In genomic region chr14:76761849-76762616, GRCh38 we compare ENCODE assay signal across 8 cellular contexts. TPM values are rescaled to one million over a fixed set of nuclear protein-coding genes. Genes with fewer than 3 reads are reported as not detected.
DNase-seq lines count a peak whose midpoint lies in the region; ATAC-seq, FAIRE-seq and TF ChIP-seq lines count a peak whose summit lies in the region.

No MANE protein-coding gene starts in this region.

- H3K4me3 ChIP-seq in A549 (peak overlapping the region; percentile 78), OCI-LY1 (ENCODE audit: low read depth, low read length, poor library complexity, severe bottlenecking) (peak overlapping the region; percentile 46), endothelial cell of umbilical vein (replicated peaks in 1 of 3; ENCODE audit: insufficient read depth in 1 of 3, low read depth in 1 of 3, low read length in 3 of 3) (peak overlapping the region; percentile 81 to 98 (median 90))

- H3F3A ChIP-seq in OCI-LY1 (ENCODE audit: insufficient read depth, low read length), result no peaks in the 10 kb centered on the region

- DNase-seq in A549 (ENCODE audit: low read depth in 1 of 2, low spot score in 1 of 2) (no peak), endothelial cell of umbilical vein (ENCODE audit: low read depth, low spot score) (no peak), SW480 (ENCODE audit: low spot score) (no peak), GF-D8 (lab: John Stamatoyannopoulos, UW) (no peak)
- DNase-seq in naive thymus-derived CD8-positive, alpha-beta T cell, result no peak

- dilution Hi-C loops in endothelial cell of umbilical vein (cut with MboI; ENCODE audit: extremely low pct_ligation_motif_present, low sequenced_read_pairs), result no loop called here

- peak overlapping the region; percentile 73 to 88 (median 82) for H3K4me3 Mint-ChIP-seq in naive thymus-derived CD8-positive, alpha-beta T cell

- no peak for TF ChIP-seq RAD21 in A549 (conservative IDR thresholded peaks at IDR 0.05 in 1 of 2, IDR thresholded peaks at IDR 0.05 in 1 of 2)

- H3K36me3 ChIP-seq in OCI-LY1 (ENCODE audit: insufficient read depth, low read length) (no peaks in the 10 kb centered on the region), endothelial cell of umbilical vein (ENCODE audit: control insufficient read depth in 2 of 2, extremely low read depth in 1 of 2, insufficient read depth in 2 of 2, low read length in 2 of 2) (peaks cover 0 to 6% of the 10 kb centered on the region in 2 experiments)

- no peak for TF ChIP-seq EP300 in A549 (IDR thresholded peaks at IDR 0.05)

- H3K79me2 ChIP-seq in OCI-LY1 (ENCODE audit: insufficient read depth, low read length) (no peaks in the 10 kb centered on the region), endothelial cell of umbilical vein (ENCODE audit: control insufficient read depth, insufficient read depth, low read length) (peaks cover 10% of the 10 kb centered on the region)

- no peaks in the 10 kb centered on the region; the same call in 2 of the 3 replicates for H3K4me1 ChIP-seq in A549
- no peaks in the 10 kb centered on the region for H3K4me1 ChIP-seq in OCI-LY1 (ENCODE audit: insufficient read depth, low read length, severe bottlenecking)
- H3K4me1 ChIP-seq in endothelial cell of umbilical vein (ENCODE audit: control insufficient read depth, extremely low read depth, insufficient read depth, low read length), result peaks cover 30% of the 10 kb centered on the region

- no peaks in the 10 kb centered on the region; the same call in 1 of the 2 replicates for H3K27me3 ChIP-seq in OCI-LY1 (ENCODE audit: insufficient read depth, low read length)
- H3K27me3 ChIP-seq in endothelial cell of umbilical vein (ENCODE audit: control insufficient read depth in 2 of 2, insufficient read depth in 2 of 2, low read length in 2 of 2), result peaks cover 2 to 6% of the 10 kb centered on the region in 2 experiments

- H4K20me1 ChIP-seq in OCI-LY1 (ENCODE audit: insufficient read depth, low read length) (no peaks in the 10 kb centered on the region), endothelial cell of umbilical vein (replicated peaks; ENCODE audit: control insufficient read depth, extremely low read depth, insufficient read depth, low read length) (no peaks in the 10 kb centered on the region)

- H2AFZ ChIP-seq in OCI-LY1 (ENCODE audit: low read length) (no peak overlapping the region), endothelial cell of umbilical vein (ENCODE audit: low read depth, low read length) (peak overlapping the region; percentile 100)

- no peaks in the 10 kb centered on the region for H3K9me3 Mint-ChIP-seq in naive thymus-derived CD8-positive, alpha-beta T cell

- FAIRE-seq in A549 (lab: Jason Lieb, UNC) (no peak), endothelial cell of umbilical vein (lab: Jason Lieb, UNC) (peak; percentile 33)

- POLR2A ChIA-PET in A549 (lab: Yijun Ruan, JAX) (no interaction called here), endothelial cell of umbilical vein (lab: Charles Lee) (no interaction called here)
- POLR2A ChIA-PET in naive thymus-derived CD8-positive, alpha-beta T cell (lab: Charles Lee), result interaction anchor here (0.7 to 1.5 kb wide), 2 partner anchors 21 to 51 kb away, joined by 3 to 6 read pairs; partner anchors contain the start of gene ANGEL1

- H3K4me2 ChIP-seq in A549 (peak overlapping the region; percentile 100), OCI-LY1 (ENCODE audit: low read length) (peak overlapping the region; percentile 36; the same call in 1 of the 2 replicates), endothelial cell of umbilical vein (ENCODE audit: insufficient read depth, low read length) (peak overlapping the region; percentile 92)

- H3K9ac ChIP-seq in OCI-LY1 (ENCODE audit: low read length), result no peak overlapping the region
- H3K9ac ChIP-seq in endothelial cell of umbilical vein (replicated peaks; ENCODE audit: extremely low read depth, insufficient read depth, low read length), result peak overlapping the region; percentile 58

- CTCF ChIA-PET in A549 (lab: Yijun Ruan, JAX), result interaction anchor here (0.8 to 1.7 kb wide), 4 partner anchors 21 to 52 kb away, joined by 3 to 5 read pairs (median 3); no protein-coding TSS in a partner anchor
- CTCF ChIA-PET in endothelial cell of umbilical vein (lab: Charles Lee), result interaction anchor here (1.0 to 4.0 kb wide), 6 partner anchors 9 to 52 kb away, joined by 5 to 26 read pairs (median 7); no protein-coding TSS in a partner anchor

- WGBS in A549 (ENCODE audit: missing lambda C conversion rate), result 1% methylated on average over 30 of the region's 80 CpGs

- TF ChIP-seq POLR2A in A549 (IDR thresholded peaks at IDR 0.05; ENCODE audit: low read length) (no peak), endothelial cell of umbilical vein (IDR thresholded peaks at IDR 0.05; ENCODE audit: low read depth, low read length) (no peak)

- peak; percentile 75 to 80; a peak in 5 of 6 replicates for ATAC-seq in A549
- ATAC-seq in GM19328 (IDR thresholded peaks at IDR 0.05; ENCODE audit: unreplicated experiment), result peak; percentile 15
- peak; percentile 5 to 76 for ATAC-seq in naive thymus-derived CD8-positive, alpha-beta T cell
- ATAC-seq in GM18870 (IDR thresholded peaks at IDR 0.05; ENCODE audit: unreplicated experiment), result no peak

- no peaks in the 10 kb centered on the region for H3K9me1 ChIP-seq in endothelial cell of umbilical vein (replicated peaks; ENCODE audit: control insufficient read depth, extremely low read depth, insufficient read depth, low read length)

- peaks cover 4 to 15% (median 12%) of the 10 kb centered on the region in 4 donors for H3K4me1 Mint-ChIP-seq in naive thymus-derived CD8-positive, alpha-beta T cell

- no peak for TF ChIP-seq CTCF in A549 (IDR thresholded peaks at IDR 0.05)
- TF ChIP-seq CTCF in OCI-LY1 (IDR thresholded peaks at IDR 0.05; ENCODE audit: low read length), result no peak
- TF ChIP-seq CTCF in endothelial cell of umbilical vein (IDR thresholded peaks at IDR 0.05; ENCODE audit: extremely low read depth in 1 of 2, insufficient read depth in 1 of 2, low read depth in 1 of 2, low read length in 2 of 2), result no peak

- H3K9me3 ChIP-seq in A549, result no peaks in the 10 kb centered on the region
- no peaks in the 10 kb centered on the region for H3K9me3 ChIP-seq in OCI-LY1 (ENCODE audit: low read length)
- H3K9me3 ChIP-seq in endothelial cell of umbilical vein (replicated peaks; ENCODE audit: control insufficient read depth, insufficient read depth, low read length), result no peaks in the 10 kb centered on the region

- BruUV-seq in endothelial cell of umbilical vein (replicated peaks; lab: Mats Ljungman, UMichigan), result TSS peak; percentile 19

- intact Hi-C loops in endothelial cell of umbilical vein (cut with micrococcal nuclease), result loop anchor here (1.0 to 5.0 kb wide), 5 partner anchors 11 to 195 kb away; no protein-coding TSS in a partner anchor

- H3K9me2 ChIP-seq in OCI-LY1 (ENCODE audit: low read depth, low read length), result no peaks in the 10 kb centered on the region

- no peaks in the 10 kb centered on the region for H3K36me3 Mint-ChIP-seq in naive thymus-derived CD8-positive, alpha-beta T cell

- peak overlapping the region; percentile 79 to 95 for H3K27ac ChIP-seq in A549
- no peak overlapping the region for H3K27ac ChIP-seq in OCI-LY1 (ENCODE audit: low read depth, low read length, poor library complexity, severe bottlenecking)
- H3K27ac ChIP-seq in endothelial cell of umbilical vein (ENCODE audit: insufficient read depth, low read depth, low read length), result peak overlapping the region; percentile 8

- peaks cover 5 to 42% (median 19%) of the 10 kb centered on the region in 5 donors for H3K27me3 Mint-ChIP-seq in naive thymus-derived CD8-positive, alpha-beta T cell

- peak overlapping the region in 1 of 10 donors; percentile 55 for H3K27ac Mint-ChIP-seq in naive thymus-derived CD8-positive, alpha-beta T cell

TF ChIP-seq in endothelial cell of umbilical vein, 7 proteins besides CTCF, POLR2A, EP300 and RAD21 (continues in another document):
- no peak for TF ChIP-seq JUN (IDR thresholded peaks at IDR 0.05; ENCODE audit: borderline replicate concordance, insufficient read depth, insufficient read length, low read depth)
- TF ChIP-seq EZH2 (IDR thresholded peaks at IDR 0.05; ENCODE audit: borderline replicate concordance, low read depth, low read length, severe bottlenecking), result no peak

RNA-seq across cellular contexts. Expression of gene VASH1, which starts 0.8 kb away (rescaled TPM):
- polyA plus RNA-seq in A549 (2011; rRNA removed), result 2.1 and 3.1 TPM in 2 replicates
- 2.2 and 2.3 TPM in 2 replicates for polyA plus RNA-seq in A549 (2012; cell fraction: cytosol; rRNA removed)
- 9.6 and 11.6 TPM in 2 replicates for polyA plus RNA-seq in A549 (2012; cell fraction: nucleus; rRNA removed)
- 4.0 to 6.0 TPM (median 5.1 TPM) in 3 replicates for polyA plus RNA-seq in A549 (2017; fragmentation: RNase III; extraction: RNeasy Plus Mini Kit Qiagen cat#74134 plus additional on column Dnase treatment)
- 3.3 and 3.4 TPM in 2 replicates for polyA minus RNA-seq in A549 (2011; rRNA and poly(A)+ RNA removed)
- total RNA-seq in endothelial cell of umbilical vein, result 168 and 246 TPM in 2 replicates
- 39.8 and 41.4 TPM in 2 replicates for polyA plus RNA-seq in endothelial cell of umbilical vein
- polyA plus RNA-seq in endothelial cell of umbilical vein (2011; cell fraction: cytosol; rRNA removed), result 29.5 and 32.8 TPM in 2 replicates
- 137 and 147 TPM in 2 replicates for polyA plus RNA-seq in endothelial cell of umbilical vein (2011; cell fraction: nucleus; rRNA removed)
- 33.1 and 40.0 TPM in 2 replicates for polyA plus RNA-seq in endothelial cell of umbilical vein (2012)
- 41.8 and 47.3 TPM in 2 replicates for polyA minus RNA-seq in endothelial cell of umbilical vein
- not detected for polyA minus RNA-seq in endothelial cell of umbilical vein (2011; cell fraction: cytosol; rRNA and poly(A)+ RNA removed)
- polyA minus RNA-seq in endothelial cell of umbilical vein (2011; cell fraction: nucleus; rRNA and poly(A)+ RNA removed), result 41.1 and 46.8 TPM in 2 replicates
- total RNA-seq in naive thymus-derived CD8-positive, alpha-beta T cell, result 1 to 10 TPM; 3.6 to 4.8 TPM
- 1 to 10 TPM in 1 of 3 donors, under 1 TPM in 2; 0.22 to 1.3 (median 0.35) TPM for polyA plus RNA-seq in naive thymus-derived CD8-positive, alpha-beta T cell

RNA-seq across cellular contexts. Expression of gene ANGEL1, which starts 50.6 kb away (rescaled TPM):
- polyA plus RNA-seq in A549 (2011; rRNA removed), result 17.6 and 22.2 TPM in 2 replicates
- polyA plus RNA-seq in A549 (2012; cell fraction: cytosol; rRNA removed), result 9.0 and 10.3 TPM in 2 replicates
- 23.9 and 24.6 TPM in 2 replicates for polyA plus RNA-seq in A549 (2012; cell fraction: nucleus; rRNA removed)
- 9.0 to 9.7 TPM (median 9.7 TPM) in 3 replicates for polyA plus RNA-seq in A549 (2017; fragmentation: RNase III; extraction: RNeasy Plus Mini Kit Qiagen cat#74134 plus additional on column Dnase treatment)
- 33.9 and 38.9 TPM in 2 replicates for polyA minus RNA-seq in A549 (2011; rRNA and poly(A)+ RNA removed)
- 14.8 and 18.4 TPM in 2 replicates for total RNA-seq in endothelial cell of umbilical vein
- 22.0 and 24.0 TPM in 2 replicates for polyA plus RNA-seq in endothelial cell of umbilical vein
- 10.5 and 11.2 TPM in 2 replicates for polyA plus RNA-seq in endothelial cell of umbilical vein (2011; cell fraction: cytosol; rRNA removed)
- 54.8 and 55.7 TPM in 2 replicates for polyA plus RNA-seq in endothelial cell of umbilical vein (2011; cell fraction: nucleus; rRNA removed)
- 9.1 and 12.3 TPM in 2 replicates for polyA plus RNA-seq in endothelial cell of umbilical vein (2012)
- polyA minus RNA-seq in endothelial cell of umbilical vein, result 25.0 and 34.7 TPM in 2 replicates
- 9.9 TPM for polyA minus RNA-seq in endothelial cell of umbilical vein (2011; cell fraction: cytosol; rRNA and poly(A)+ RNA removed)
- polyA minus RNA-seq in endothelial cell of umbilical vein (2011; cell fraction: nucleus; rRNA and poly(A)+ RNA removed), result 17.8 and 23.3 TPM in 2 replicates
- total RNA-seq in naive thymus-derived CD8-positive, alpha-beta T cell, result 10 to 100 TPM; 30.7 to 32.2 TPM
- polyA plus RNA-seq in naive thymus-derived CD8-positive, alpha-beta T cell, result 10 to 100 TPM; 26.7 to 27.6 (median 27.5) TPM

Comparison
In these comparisons a context has a peak if more than half of its experiments do, and no peak if none do; other contexts are left out.
1. H3K4me2 ChIP-seq: peak in every context shown above with its lines; median percentile 100 in A549; 92 in endothelial cell of umbilical vein; 36 in OCI-LY1.